ENCODE assay signal across 16 cellular contexts in the genomic region with DNA sequence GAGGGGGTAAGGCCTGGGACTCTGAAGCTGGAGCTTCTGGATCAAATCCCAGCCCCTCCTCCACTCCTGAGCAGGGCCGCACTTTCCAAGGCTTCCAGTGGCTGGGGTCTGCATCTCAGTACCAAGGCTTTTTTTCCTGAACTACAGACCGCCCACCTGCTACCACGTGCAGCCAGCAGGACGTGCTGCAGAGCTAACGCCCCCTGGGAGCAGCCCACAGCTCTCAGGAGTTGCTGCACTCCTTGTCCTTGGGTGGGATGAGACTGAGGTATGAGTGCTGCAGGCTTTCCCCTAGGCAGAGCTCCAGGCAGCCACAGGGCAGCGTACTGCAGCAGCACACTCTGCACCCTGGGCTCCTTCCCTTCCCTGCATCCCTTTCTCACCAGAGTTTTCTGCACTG.
"Had no signal": no experiment of that assay in that cellular context is flagged by ENCODE, and none has a peak within 500 bp of the region (broad histone marks: within the 10 kb centered on the region; RNA-seq: fewer than 3 reads in every experiment).

No MANE protein-coding gene starts in this region.

- H3K4me3 Mint-ChIP-seq: activated naive CD4-positive, alpha-beta T cell treated with anti-CD3 and anti-CD28 coated beads, Interleukin-2, amount 50 U/mL, for 24 hours; central memory CD8-positive, alpha-beta T cell; effector memory CD8-positive, alpha-beta T cell; naive thymus-derived CD8-positive, alpha-beta T cell had no signal

- H3K9me3 ChIP-seq: body of pancreas, mucosa of descending colon, suprapubic skin had no signal

- H3K27me3 Mint-ChIP-seq: activated naive CD4-positive, alpha-beta T cell treated with anti-CD3 and anti-CD28 coated beads, Interleukin-2, amount 50 U/mL, for 24 hours; central memory CD8-positive, alpha-beta T cell; effector memory CD8-positive, alpha-beta T cell; naive thymus-derived CD8-positive, alpha-beta T cell had no signal

- H3K4me1 ChIP-seq: body of pancreas, suprapubic skin had no signal

- DNase-seq: amniotic stem cell; body of pancreas; effector memory CD8-positive, alpha-beta T cell; erythroblast; hypothalamus; left colon; mucosa of descending colon; naive thymus-derived CD8-positive, alpha-beta T cell; stimulated activated CD4-positive, alpha-beta T cell treated with anti-CD3 and anti-CD28 coated beads, Interleukin-4, amount 100 ng/mL, for 1 hour; stimulated activated CD8-positive, alpha-beta memory T cell treated with anti-CD3 and anti-CD28 coated beads, Interleukin-4, amount 100 ng/mL, for 48 hours; stimulated activated naive CD8-positive, alpha-beta T cell treated with anti-CD3 and anti-CD28 coated beads, Interleukin-15, Interleukin-2, amounts not matched to agents 100 U/mL and 50 U/mL, for 24 hours had no signal

- H3K27ac ChIP-seq: body of pancreas, suprapubic skin had no signal

- H3K4me1 Mint-ChIP-seq: activated naive CD4-positive, alpha-beta T cell treated with anti-CD3 and anti-CD28 coated beads, Interleukin-2, amount 50 U/mL, for 24 hours; central memory CD8-positive, alpha-beta T cell had no signal

- ATAC-seq: activated CD4-positive, CD25-positive, alpha-beta regulatory T cell treated with anti-CD3 and anti-CD28 coated beads, Interleukin-2, amount 50 U/mL, for 24 hours; body of pancreas; effector memory CD8-positive, alpha-beta T cell; left colon; mucosa of descending colon; naive thymus-derived CD8-positive, alpha-beta T cell; stimulated activated naive CD8-positive, alpha-beta T cell treated with anti-CD3 and anti-CD28 coated beads, Interleukin-15, Interleukin-2, amounts not matched to agents 100 U/mL and 50 U/mL, for 24 hours had no signal

- H3K27ac Mint-ChIP-seq: activated naive CD4-positive, alpha-beta T cell treated with anti-CD3 and anti-CD28 coated beads, Interleukin-2, amount 50 U/mL, for 24 hours; effector memory CD8-positive, alpha-beta T cell; naive thymus-derived CD8-positive, alpha-beta T cell had no signal

- H3K9me3 Mint-ChIP-seq: activated naive CD4-positive, alpha-beta T cell treated with anti-CD3 and anti-CD28 coated beads, Interleukin-2, amount 50 U/mL, for 24 hours; central memory CD8-positive, alpha-beta T cell; effector memory CD8-positive, alpha-beta T cell; naive thymus-derived CD8-positive, alpha-beta T cell had no signal

- H3K4me3 ChIP-seq: body of pancreas, lung, mucosa of descending colon, suprapubic skin had no signal

- H3K27me3 ChIP-seq: body of pancreas, suprapubic skin had no signal
